ENCODE assay signal across 8 cellular contexts in the genomic region with DNA sequence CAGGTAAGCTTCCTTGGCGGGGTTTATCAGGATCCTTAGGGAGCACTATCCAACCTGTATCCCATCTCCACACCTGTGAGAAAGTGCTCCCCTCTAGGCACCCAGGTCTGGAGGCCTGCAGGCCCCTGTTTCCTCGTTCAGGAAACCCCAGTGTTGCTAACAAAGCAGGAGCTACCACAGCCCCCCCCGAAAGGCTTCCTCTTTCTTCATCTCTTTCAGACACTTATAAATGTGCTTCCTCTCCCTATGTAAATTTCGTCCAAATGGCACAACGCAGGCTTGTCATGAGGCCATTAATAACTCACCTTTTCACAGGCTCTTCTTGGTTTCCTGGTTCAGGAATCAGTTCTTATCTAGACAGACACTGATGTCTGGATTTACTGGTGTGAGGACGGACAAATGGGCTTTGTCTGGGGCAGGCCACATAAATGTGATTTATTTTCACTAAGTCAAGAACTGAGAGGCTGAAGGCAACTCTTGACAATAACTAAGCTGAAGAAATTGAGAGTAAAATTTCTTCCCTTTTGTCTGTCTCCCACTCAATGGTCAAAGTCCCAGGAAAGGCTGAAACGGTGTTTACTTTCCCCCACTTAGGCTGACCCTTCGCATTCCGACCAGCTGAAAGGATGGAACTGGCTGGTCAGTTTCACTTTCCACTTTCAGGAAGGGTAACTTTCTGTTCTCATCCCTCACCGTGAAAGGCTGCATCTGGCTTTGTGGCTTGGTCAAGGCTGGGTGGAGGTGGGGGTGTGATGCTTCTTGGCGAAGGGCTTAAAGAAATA. TPM values are rescaled to one million over a fixed set of nuclear protein-coding genes. Genes with fewer than 3 reads are reported as not detected.
DNase-seq lines count a peak whose midpoint lies in the region; ATAC-seq and TF ChIP-seq lines count a peak whose summit lies in the region.

No MANE protein-coding gene starts in this region.

- TF ChIP-seq CTCF in AG04450 (IDR thresholded peaks at IDR 0.05; ENCODE audit: low read depth, low read length), result no peak

- in situ Hi-C loops in KBM-7 (cut with MboI; ENCODE audit: low pct_unique_long_range_greater_than_20kb, low sequenced_read_pairs), result no loop called here

- DNase-seq in AG04450 (ENCODE audit: low read depth, low spot score) (peak; percentile 13), KBM-7 (peak; percentile 87), caudate nucleus (lab: John Stamatoyannopoulos, UW) (peak in 4 of 61 donors; percentile 2 to 17 (median 16)), mucosa of gallbladder (ENCODE audit: low spot score) (peak; percentile 78), NCI-H187 treated with DMSO at 0.1 percent for 48 hours (lab: John Stamatoyannopoulos, UW) (no peak), NCI-H1436 (lab: John Stamatoyannopoulos, UW) (no peak)

- 0 out of 2 replicates have a peak overlapping the region, but pooled peaks have one; percentile 17 for H3K4me3 ChIP-seq in AG04450 (ENCODE audit: low read depth, low read length)

- peak overlapping the region; percentile 61 for H3K27ac ChIP-seq in AG04450 (ENCODE audit: low read depth, low read length)
- H3K27ac ChIP-seq in caudate nucleus (ENCODE audit: low read depth, low read length), result peak overlapping the region; percentile 55

- ATAC-seq in GM19397 (IDR thresholded peaks at IDR 0.05; ENCODE audit: unreplicated experiment), result peak; percentile 60
- ATAC-seq in GM21360 (IDR thresholded peaks at IDR 0.05; ENCODE audit: unreplicated experiment), result no peak

- no peaks in the 10 kb centered on the region for H3K9me3 ChIP-seq in AG04450 (ENCODE audit: control insufficient read depth, insufficient read depth, low read length)

- POLR2A ChIA-PET in AG04450 (lab: Yijun Ruan, JAX), result no interaction called here

- CTCF ChIA-PET in AG04450 (lab: Charles Lee), result interaction anchor here (0.8 to 1.0 kb wide), 2 partner anchors 33 to 35 kb away, joined by 3 read pairs; no protein-coding TSS in a partner anchor

- no peaks in the 10 kb centered on the region for H3K27me3 ChIP-seq in AG04450 (ENCODE audit: control insufficient read depth, insufficient read depth, low read length)

RNA-seq across cellular contexts. Expression of a gene that starts 46.8 kb away (rescaled TPM):
- polyA plus RNA-seq in AG04450 (2011; rRNA removed), result 0.05 and 0.16 TPM in 2 replicates
- 0.22 and 0.60 TPM in 2 replicates for polyA minus RNA-seq in AG04450 (2011; rRNA and poly(A)+ RNA removed)
- total RNA-seq in mucosa of gallbladder, result 68.2 TPM

Comparison
In these comparisons a context has a peak if more than half of its experiments do, and no peak if none do; other contexts are left out.
1. DNase-seq: peak in AG04450 (single experiment), KBM-7 (single experiment) and mucosa of gallbladder (single experiment); none in NCI-H187 treated with DMSO at 0.1 percent for 48 hours (single experiment) and NCI-H1436 (single experiment).